ENCODE assay signal across 23 cellular contexts in the genomic region with DNA sequence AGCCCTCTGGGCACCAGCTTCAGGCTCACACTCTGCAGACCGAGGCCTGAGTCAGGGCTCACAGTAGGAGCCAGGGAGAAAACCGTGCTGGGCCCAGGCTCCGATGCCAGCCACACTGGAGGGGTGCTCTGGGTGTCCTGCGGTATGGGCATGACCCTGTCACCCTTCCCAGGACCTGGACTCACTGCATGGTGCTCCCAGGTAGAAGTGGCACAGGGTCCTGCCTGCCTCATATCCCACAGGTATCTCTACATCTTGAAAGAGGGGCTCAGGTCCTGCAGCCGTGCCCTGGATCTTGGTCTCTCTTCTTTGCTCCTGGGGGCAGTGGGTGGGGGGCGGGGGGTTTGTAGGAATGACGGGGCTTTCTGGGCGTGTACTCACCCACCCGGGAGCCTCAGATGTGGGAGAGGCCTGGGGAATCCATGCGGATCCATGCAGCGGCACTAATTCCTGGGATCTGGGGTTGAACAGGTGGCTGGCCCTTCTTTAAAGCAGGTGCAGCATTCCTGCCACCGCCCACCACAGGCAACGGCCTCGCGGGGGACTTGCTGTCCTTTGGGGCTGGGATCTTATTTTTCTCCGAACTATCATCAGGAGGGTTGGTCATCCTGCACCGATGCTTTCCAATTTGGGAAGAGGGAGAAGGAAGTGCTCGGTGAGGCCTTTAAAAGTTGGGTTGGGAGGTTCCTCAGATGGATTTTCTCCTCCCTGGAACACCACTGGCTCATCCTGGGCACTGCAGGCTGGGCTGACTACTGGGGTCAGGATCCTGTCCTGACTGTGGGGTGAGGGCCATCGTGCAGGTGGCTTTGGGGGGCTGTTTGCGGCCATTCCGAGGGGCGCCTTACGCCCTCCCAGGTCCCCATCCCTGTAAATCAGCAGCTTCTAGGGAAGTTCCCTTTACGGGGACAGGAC.
DNase-seq lines count a peak whose midpoint lies in the region; ATAC-seq and TF ChIP-seq lines count a peak whose summit lies in the region.
"Had no signal": no experiment of that assay in that cellular context is flagged by ENCODE, and none has a peak within 500 bp of the region (broad histone marks: within the 10 kb centered on the region; RNA-seq: fewer than 3 reads in every experiment).

No MANE protein-coding gene starts in this region.

- H3K27me3 ChIP-seq in lung (ENCODE audit: control insufficient read depth, insufficient read depth), result no peaks in the 10 kb centered on the region
- H3K27me3 ChIP-seq in tibial artery, result peaks cover 0 to 11% of the 10 kb centered on the region in 2 donors

- H3K4me3 Mint-ChIP-seq in chondrocyte (ENCODE audit: unreplicated experiment), result no peak overlapping the region
- H3K4me3 Mint-ChIP-seq: activated naive CD8-positive, alpha-beta T cell; activated T-helper 17 cell treated with anti-CD3 and anti-CD28 coated beads, Interleukin-2, amount 50 U/mL, for 72 hours; CD4-positive, alpha-beta T cell; naive thymus-derived CD4-positive, alpha-beta T cell had no signal

- no peak for ATAC-seq in lung (ENCODE audit: insufficient read depth, low FRiP score)
- ATAC-seq: activated T-helper 17 cell treated with anti-CD3 and anti-CD28 coated beads, Interleukin-2, amount 50 U/mL, for 72 hours; left ventricle myocardium superior; naive thymus-derived CD4-positive, alpha-beta T cell; stimulated activated naive CD8-positive, alpha-beta T cell treated with anti-CD3 and anti-CD28 coated beads, Interleukin-15, Interleukin-2, amounts not matched to agents 100 U/mL and 50 U/mL, for 24 hours had no signal

- peaks cover 4% of the 10 kb centered on the region for H3K27me3 Mint-ChIP-seq in chondrocyte (ENCODE audit: low read depth)

- no peak overlapping the region for H3K27ac ChIP-seq in lung (ENCODE audit: low read depth in 1 of 2, low read length in 1 of 2)
- no peak overlapping the region for H3K27ac ChIP-seq in tibial artery
- H3K27ac ChIP-seq: breast epithelium, thoracic aorta had no signal

- H3K9me3 ChIP-seq in lung (ENCODE audit: control insufficient read depth in 2 of 2, insufficient read depth in 1 of 2, low read length in 1 of 2) (peaks cover 0 to 3% of the 10 kb centered on the region in 2 donors), tibial artery (peaks cover 0 to 3% (median 0%) of the 10 kb centered on the region in 3 donors)
- H3K9me3 ChIP-seq: breast epithelium, thoracic aorta had no signal

- H3K4me1 Mint-ChIP-seq in chondrocyte (ENCODE audit: low read depth), result no peaks in the 10 kb centered on the region
- H3K4me1 Mint-ChIP-seq: activated T-helper 17 cell treated with anti-CD3 and anti-CD28 coated beads, Interleukin-2, amount 50 U/mL, for 72 hours; naive thymus-derived CD4-positive, alpha-beta T cell had no signal

- 79 to 80% methylated on average over 24 of the region's 24 CpGs for WGBS in lung, 2 donors

- H3K4me1 ChIP-seq in lung (ENCODE audit: control insufficient read depth in 2 of 2, insufficient read depth in 2 of 2, low read length in 2 of 2) (no peaks in the 10 kb centered on the region), tibial artery (no peaks in the 10 kb centered on the region)
- H3K4me1 ChIP-seq: breast epithelium had no signal

- H3K36me3 Mint-ChIP-seq in chondrocyte (ENCODE audit: low read depth), result no peaks in the 10 kb centered on the region
- H3K36me3 Mint-ChIP-seq: activated naive CD8-positive, alpha-beta T cell; naive thymus-derived CD4-positive, alpha-beta T cell had no signal

- in situ Hi-C loops in KBM-7 (cut with MboI; ENCODE audit: low pct_unique_long_range_greater_than_20kb, low sequenced_read_pairs), result no loop called here

- TF ChIP-seq CTCF in chondrocyte (IDR thresholded peaks at IDR 0.05) (no peak), lung (IDR thresholded peaks at IDR 0.05; ENCODE audit: control extremely low read depth, extremely low read depth) (no peak), tibial artery (IDR thresholded peaks at IDR 0.05) (no peak)

- no peak overlapping the region for H3K27ac Mint-ChIP-seq in chondrocyte (ENCODE audit: unreplicated experiment)
- H3K27ac Mint-ChIP-seq: activated naive CD8-positive, alpha-beta T cell; activated T-helper 17 cell treated with anti-CD3 and anti-CD28 coated beads, Interleukin-2, amount 50 U/mL, for 72 hours; CD4-positive, alpha-beta T cell; naive thymus-derived CD4-positive, alpha-beta T cell had no signal

- H3K4me3 ChIP-seq in lung (no peak overlapping the region), tibial artery (no peak overlapping the region)
- H3K4me3 ChIP-seq: breast epithelium, thoracic aorta had no signal

- intact Hi-C loops in tibial artery (cut with DNase I; ENCODE audit: low total_unique reads), result no loop called here

- peak; percentile 19 for DNase-seq in activated CD8-positive, alpha-beta memory T cell treated with anti-CD3 and anti-CD28 coated beads for 24 hours
- DNase-seq in activated CD8-positive, alpha-beta memory T cell treated with anti-CD3 and anti-CD28 coated beads, Interleukin-2, amount 50 U/mL, for 4 hours, result no peak
- DNase-seq in chondrocyte (ENCODE audit: low spot score), result peak; percentile 58
- peak; percentile 23 for DNase-seq in lung (ENCODE audit: low spot score)
- peak; percentile 14 to 43 for DNase-seq in tibial artery
- DNase-seq in KBM-7, result no peak
- no peak for DNase-seq in stimulated activated CD4-positive, alpha-beta T cell treated with anti-CD3 and anti-CD28 coated beads, Interleukin-4, amount 100 ng/mL, for 1 hour
- DNase-seq in globus pallidus (ENCODE audit: low spot score), result no peak
- DNase-seq: activated CD4-positive, alpha-beta T cell treated with anti-CD3 and anti-CD28 coated beads for 48 hours; left ventricle myocardium superior; MV-4-11; naive thymus-derived CD4-positive, alpha-beta T cell; NCI-H1436 treated with DMSO at 0.1 percent for 48 hours; NCI-H2107; NCI-H446 treated with DMSO at 0.1 percent for 48 hours; NCI-H82; occipital lobe; stimulated activated naive CD8-positive, alpha-beta T cell treated with anti-CD3 and anti-CD28 coated beads, Interleukin-15, Interleukin-2, amounts not matched to agents 100 U/mL and 50 U/mL, for 24 hours had no signal

- H3K9me3 Mint-ChIP-seq in chondrocyte (ENCODE audit: low read depth), result peaks cover 6% of the 10 kb centered on the region
- H3K9me3 Mint-ChIP-seq: activated T-helper 17 cell treated with anti-CD3 and anti-CD28 coated beads, Interleukin-2, amount 50 U/mL, for 72 hours; CD4-positive, alpha-beta T cell had no signal

- H3K36me3 ChIP-seq in lung (ENCODE audit: control insufficient read depth in 2 of 2, insufficient read depth in 2 of 2, low read length in 2 of 2), result no peaks in the 10 kb centered on the region
- H3K36me3 ChIP-seq in tibial artery, result no peaks in the 10 kb centered on the region
- H3K36me3 ChIP-seq: breast epithelium, thoracic aorta had no signal

Comparison
In these comparisons a context has a peak if more than half of its experiments do, and no peak if none do; other contexts are left out.
1. DNase-seq: peak in activated CD8-positive, alpha-beta memory T cell treated with anti-CD3 and anti-CD28 coated beads for 24 hours (single experiment), chondrocyte (single experiment), lung (single experiment) and tibial artery (2 of 2); none in activated CD8-positive, alpha-beta memory T cell treated with anti-CD3 and anti-CD28 coated beads, Interleukin-2, amount 50 U/mL, for 4 hours (single experiment), KBM-7 (single experiment), stimulated activated CD4-positive, alpha-beta T cell treated with anti-CD3 and anti-CD28 coated beads, Interleukin-4, amount 100 ng/mL, for 1 hour (single experiment) and globus pallidus (single experiment).